9 cellular contexts compared by ENCODE assay signal in genomic region chr11:62025429-62026105, GRCh38. TPM values are rescaled to one million over a fixed set of nuclear protein-coding genes. Genes with fewer than 3 reads are reported as not detected.
DNase-seq lines count a peak whose midpoint lies in the region; ATAC-seq, FAIRE-seq and TF ChIP-seq lines count a peak whose summit lies in the region.
"Had no signal": no experiment of that assay in that cellular context is flagged by ENCODE, and none has a peak within 500 bp of the region (broad histone marks: within the 10 kb centered on the region; RNA-seq: fewer than 3 reads in every experiment).

No MANE protein-coding gene starts in this region.

- peak overlapping the region; percentile 95 to 99 for H3K27ac Mint-ChIP-seq in T-cell

- H3K4me3 Mint-ChIP-seq in T-cell: peak overlapping the region; percentile 66 to 72 (median 70)

- peak overlapping the region; percentile 24 for H2AFZ ChIP-seq in keratinocyte (ENCODE audit: control insufficient read depth, low read length)

- ATAC-seq in HG03196 (IDR thresholded peaks at IDR 0.05; ENCODE audit: unreplicated experiment) (peak; percentile 74), T-cell (replicated peaks in 1 of 4) (peak; percentile 87 to 94 (median 92)), GM21717 (IDR thresholded peaks at IDR 0.05; ENCODE audit: unreplicated experiment) (no peak)

- peak overlapping the region in 2 of 3 experiments; percentile 2 to 8 for H3K4me3 ChIP-seq in keratinocyte (ENCODE audit: control insufficient read depth in 2 of 3, extremely low read depth in 1 of 3, insufficient read depth in 2 of 3, low read depth in 1 of 3, low read length in 3 of 3)

- peaks cover 5 to 10% (median 8%) of the 10 kb centered on the region in 3 donors for H3K9me3 Mint-ChIP-seq in T-cell

- peak overlapping the region; percentile 43 for H3K9ac ChIP-seq in keratinocyte (ENCODE audit: control insufficient read depth, extremely low read depth, insufficient read depth, low read length)

- peak; percentile 80 for FAIRE-seq in keratinocyte (lab: Jason Lieb, UNC)

- H3K27me3 Mint-ChIP-seq in T-cell: no peaks in the 10 kb centered on the region

- peak overlapping the region; percentile 61 for H3K27ac ChIP-seq in keratinocyte (ENCODE audit: control insufficient read depth, insufficient read depth, low read length)
- H3K27ac ChIP-seq: VCaP had no signal

- no peaks in the 10 kb centered on the region for H3K9me1 ChIP-seq in keratinocyte (ENCODE audit: control insufficient read depth, extremely low read depth, insufficient read depth, low read length)

- peaks cover 12% of the 10 kb centered on the region for H3K4me1 ChIP-seq in keratinocyte (ENCODE audit: control insufficient read depth, extremely low read depth, insufficient read depth, low read length)

- TF ChIP-seq CTCF in GM10266 (IDR thresholded peaks at IDR 0.05; ENCODE audit: control insufficient read depth, insufficient read depth, low read depth, missing control alignments): no peak
- TF ChIP-seq CTCF in keratinocyte (optimal IDR thresholded peaks at IDR 0.05 in 1 of 3, IDR thresholded peaks at IDR 0.05 in 1 of 3, conservative IDR thresholded peaks at IDR 0.05 in 1 of 3; ENCODE audit: extremely low read depth in 1 of 3, insufficient read depth in 2 of 3, low read length in 3 of 3): no peak

- no peaks in the 10 kb centered on the region for H4K20me1 ChIP-seq in keratinocyte (ENCODE audit: control insufficient read depth, extremely low read depth, insufficient read depth, low read length)

- no peaks in the 10 kb centered on the region for H3K36me3 ChIP-seq in keratinocyte (ENCODE audit: control insufficient read depth in 2 of 2, extremely low read depth in 1 of 2, insufficient read depth in 2 of 2, low read length in 2 of 2)

- H3K79me2 ChIP-seq in keratinocyte (ENCODE audit: control insufficient read depth, insufficient read depth, low read length): no peaks in the 10 kb centered on the region

- H3K4me1 Mint-ChIP-seq in T-cell: peaks cover 16 to 32% (median 22%) of the 10 kb centered on the region in 3 donors

- CTCF ChIA-PET in T-cell (lab: Charles Lee): interaction anchor here in 1 of 2 donors (0.6 to 2.5 kb wide), 6 partner anchors 9 to 77 kb away, joined by 3 to 25 read pairs (median 8); partner anchors contain the start of gene FTH1

- dilution Hi-C loops in keratinocyte (cut with MboI; ENCODE audit: extremely low pct_ligation_motif_present, low sequenced_read_pairs): no loop called here

- peak; percentile 47 for DNase-seq in GM10266 (ENCODE audit: extremely low spot score)
- DNase-seq in T-cell: peak; percentile 48 to 96 (median 87)
- DNase-seq in amniotic epithelial cell (ENCODE audit: low read depth): peak; percentile 99
- DNase-seq in keratinocyte (ENCODE audit: low read depth, low spot score): peak; percentile 73
- DNase-seq in stimulated activated CD4-positive, alpha-beta T cell treated with anti-CD3 and anti-CD28 coated beads, Interleukin-2, amount 100 ng/mL, for 4 hours (ENCODE audit: low read depth): peak; percentile 21
- DNase-seq in COR-L47 (lab: John Stamatoyannopoulos, UW): no peak

- no peaks in the 10 kb centered on the region for H3K9me3 ChIP-seq in keratinocyte (ENCODE audit: control insufficient read depth, low read depth, low read length)

- no peaks in the 10 kb centered on the region for H3K27me3 ChIP-seq in keratinocyte (ENCODE audit: control insufficient read depth, extremely low read depth, insufficient read depth, low read length)

- peak overlapping the region; percentile 51 for H3K4me2 ChIP-seq in keratinocyte (ENCODE audit: control insufficient read depth, extremely low read depth, insufficient read depth, low read depth, low read length)

- POLR2A ChIA-PET in T-cell (lab: Charles Lee): interaction anchor here (0.6 to 5.3 kb wide), 13 partner anchors 8 to 308 kb away, joined by 3 to 84 read pairs (median 5); partner anchors contain the start of gene FTH1 (in 1 of the 2)

- H3K36me3 Mint-ChIP-seq in T-cell: peaks cover 5% of the 10 kb centered on the region

RNA-seq across cellular contexts. Expression of gene FTH1, which starts 58.1 kb away (rescaled TPM):
- total RNA-seq in T-cell: 1,000 to 10,000 TPM in 2 of 5 donors, 100 to 1,000 TPM in 3; 575 to 1,574 (median 654) TPM
- polyA plus RNA-seq in keratinocyte: 1,058 to 1,956 TPM (median 1,726 TPM) in 3 replicates
- polyA plus RNA-seq in keratinocyte (2011; ENCODE audit: low read depth): 5,183 TPM
- 5,489 and 7,583 TPM in 2 replicates for polyA plus RNA-seq in keratinocyte (2011; cell fraction: cytosol; rRNA removed)
- 797 and 1,049 TPM in 2 replicates for polyA plus RNA-seq in keratinocyte (2011; cell fraction: nucleus; rRNA removed)
- 2,908 and 8,623 TPM in 2 replicates for polyA plus RNA-seq in keratinocyte (2012; ENCODE audit: low replicate concordance)
- 1,021 to 1,963 TPM (median 1,204 TPM) in 3 replicates for polyA minus RNA-seq in keratinocyte
- polyA minus RNA-seq in keratinocyte (2011; cell fraction: cytosol; rRNA and poly(A)+ RNA removed): 2,586 TPM
- polyA minus RNA-seq in keratinocyte (2011; cell fraction: nucleus; rRNA and poly(A)+ RNA removed): 293 and 451 TPM in 2 replicates
